In the genomic region with DNA sequence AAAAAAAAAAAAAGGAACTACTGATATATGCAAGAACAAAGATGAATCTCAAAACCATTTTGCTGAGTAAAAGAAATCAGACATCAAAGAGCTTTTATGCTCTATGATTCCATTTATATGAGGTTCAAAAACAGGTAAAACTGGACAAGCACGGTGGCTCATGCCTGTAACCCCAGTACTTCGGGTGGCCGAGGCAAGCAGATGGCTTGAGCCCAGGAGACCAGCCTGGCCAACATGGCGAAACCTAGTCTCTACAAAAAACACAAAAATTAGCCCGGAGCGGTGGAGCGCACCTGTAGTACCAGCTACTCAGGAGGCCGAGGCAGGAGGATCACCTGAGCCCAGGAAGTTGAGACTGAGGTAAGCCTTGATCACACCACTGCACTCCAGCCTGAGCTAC, we compare ENCODE assay signal across 1 cellular context.
TF ChIP-seq lines count a peak whose summit lies in the region.

No MANE protein-coding gene starts in this region.

TF ChIP-seq in WTC11, 78 proteins besides CTCF, POLR2A, EP300 and RAD21 (continued from another document):
- TF ChIP-seq, protein P1, sequence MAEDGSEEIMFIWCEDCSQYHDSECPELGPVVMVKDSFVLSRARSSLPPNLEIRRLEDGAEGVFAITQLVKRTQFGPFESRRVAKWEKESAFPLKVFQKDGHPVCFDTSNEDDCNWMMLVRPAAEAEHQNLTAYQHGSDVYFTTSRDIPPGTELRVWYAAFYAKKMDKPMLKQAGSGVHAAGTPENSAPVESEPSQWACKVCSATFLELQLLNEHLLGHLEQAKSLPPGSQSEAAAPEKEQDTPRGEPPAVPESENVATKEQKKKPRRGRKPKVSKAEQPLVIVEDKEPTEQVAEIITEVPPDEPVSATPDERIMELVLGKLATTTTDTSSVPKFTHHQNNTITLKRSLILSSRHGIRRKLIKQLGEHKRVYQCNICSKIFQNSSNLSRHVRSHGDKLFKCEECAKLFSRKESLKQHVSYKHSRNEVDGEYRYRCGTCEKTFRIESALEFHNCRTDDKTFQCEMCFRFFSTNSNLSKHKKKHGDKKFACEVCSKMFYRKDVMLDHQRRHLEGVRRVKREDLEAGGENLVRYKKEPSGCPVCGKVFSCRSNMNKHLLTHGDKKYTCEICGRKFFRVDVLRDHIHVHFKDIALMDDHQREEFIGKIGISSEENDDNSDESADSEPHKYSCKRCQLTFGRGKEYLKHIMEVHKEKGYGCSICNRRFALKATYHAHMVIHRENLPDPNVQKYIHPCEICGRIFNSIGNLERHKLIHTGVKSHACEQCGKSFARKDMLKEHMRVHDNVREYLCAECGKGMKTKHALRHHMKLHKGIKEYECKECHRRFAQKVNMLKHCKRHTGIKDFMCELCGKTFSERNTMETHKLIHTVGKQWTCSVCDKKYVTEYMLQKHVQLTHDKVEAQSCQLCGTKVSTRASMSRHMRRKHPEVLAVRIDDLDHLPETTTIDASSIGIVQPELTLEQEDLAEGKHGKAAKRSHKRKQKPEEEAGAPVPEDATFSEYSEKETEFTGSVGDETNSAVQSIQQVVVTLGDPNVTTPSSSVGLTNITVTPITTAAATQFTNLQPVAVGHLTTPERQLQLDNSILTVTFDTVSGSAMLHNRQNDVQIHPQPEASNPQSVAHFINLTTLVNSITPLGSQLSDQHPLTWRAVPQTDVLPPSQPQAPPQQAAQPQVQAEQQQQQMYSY (CRISPR knock-in tag; IDR thresholded peaks at IDR 0.05) = no peak
- TF ChIP-seq TEAD4 (CRISPR knock-in tag; IDR thresholded peaks at IDR 0.05) = no peak
- TF ChIP-seq, protein P2, sequence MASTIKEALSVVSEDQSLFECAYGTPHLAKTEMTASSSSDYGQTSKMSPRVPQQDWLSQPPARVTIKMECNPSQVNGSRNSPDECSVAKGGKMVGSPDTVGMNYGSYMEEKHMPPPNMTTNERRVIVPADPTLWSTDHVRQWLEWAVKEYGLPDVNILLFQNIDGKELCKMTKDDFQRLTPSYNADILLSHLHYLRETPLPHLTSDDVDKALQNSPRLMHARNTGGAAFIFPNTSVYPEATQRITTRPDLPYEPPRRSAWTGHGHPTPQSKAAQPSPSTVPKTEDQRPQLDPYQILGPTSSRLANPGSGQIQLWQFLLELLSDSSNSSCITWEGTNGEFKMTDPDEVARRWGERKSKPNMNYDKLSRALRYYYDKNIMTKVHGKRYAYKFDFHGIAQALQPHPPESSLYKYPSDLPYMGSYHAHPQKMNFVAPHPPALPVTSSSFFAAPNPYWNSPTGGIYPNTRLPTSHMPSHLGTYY (CRISPR knock-in tag; IDR thresholded peaks at IDR 0.05) = no peak
- no peak for TF ChIP-seq GRHL2 (CRISPR knock-in tag; IDR thresholded peaks at IDR 0.05; ENCODE audit: insufficient replicate concordance, severe bottlenecking)
TF ChIP-seq in WTC11: peak in this region for 0.
